In genomic region chr1:53025034-53025777, GRCh38 we compare ENCODE assay signal across 1 cellular context.
TF ChIP-seq lines count a peak whose summit lies in the region.

No MANE protein-coding gene starts in this region.

TF ChIP-seq in HepG2, 621 proteins besides CTCF, POLR2A, EP300 and RAD21 (continued from another document and continues in another):
- TF ChIP-seq MTERF4 (CRISPR knock-in tag; IDR thresholded peaks at IDR 0.05) (no peak), SMAD3 (CRISPR knock-in tag; IDR thresholded peaks at IDR 0.05) (peak; percentile 68; the same call in 1 of the 2 replicates), ZNF775 (CRISPR knock-in tag; IDR thresholded peaks at IDR 0.05; ENCODE audit: borderline replicate concordance) (no peak), MNT (IDR thresholded peaks at IDR 0.05) (peak; percentile 86), MTF2 (CRISPR knock-in tag; IDR thresholded peaks at IDR 0.05; ENCODE audit: borderline replicate concordance) (no peak), FIP1L1 (IDR thresholded peaks at IDR 0.05; ENCODE audit: borderline replicate concordance, insufficient read depth, low read depth, low read length) (no peak), HOXA3 (CRISPR knock-in tag; IDR thresholded peaks at IDR 0.05) (peak; percentile 96), RFX3 (CRISPR knock-in tag; IDR thresholded peaks at IDR 0.05) (no peak), ZNF264 (CRISPR knock-in tag; IDR thresholded peaks at IDR 0.05) (no peak), ZBTB26 (CRISPR knock-in tag; IDR thresholded peaks at IDR 0.05; ENCODE audit: borderline replicate concordance) (peak; percentile 13; the same call in 1 of the 2 replicates), PLRG1 (conservative IDR thresholded peaks at IDR 0.05) (no peak), ARID4A (CRISPR knock-in tag; IDR thresholded peaks at IDR 0.05; ENCODE audit: borderline replicate concordance) (peak; percentile 88), HOXA7 (CRISPR knock-in tag; IDR thresholded peaks at IDR 0.05) (no peak), PAX8 (CRISPR knock-in tag; IDR thresholded peaks at IDR 0.05; ENCODE audit: borderline replicate concordance) (no peak), ZNF503 (CRISPR knock-in tag; IDR thresholded peaks at IDR 0.05) (no peak), DDIT3 (CRISPR knock-in tag; IDR thresholded peaks at IDR 0.05) (no peak), PATZ1 (CRISPR knock-in tag; IDR thresholded peaks at IDR 0.05) (peak; percentile 75), ZNF17 (CRISPR knock-in tag; IDR thresholded peaks at IDR 0.05) (no peak), HOXA9 (CRISPR knock-in tag; IDR thresholded peaks at IDR 0.05; ENCODE audit: borderline replicate concordance) (no peak), CCAR2 (optimal IDR thresholded peaks at IDR 0.05; ENCODE audit: low read depth, low read length) (no peak), GABPA (IDR thresholded peaks at IDR 0.05; ENCODE audit: low read depth, low read length) (no peak), GABPA (CRISPR knock-in tag; IDR thresholded peaks at IDR 0.05; ENCODE audit: low read depth) (peak; percentile 63), ZNF20 (CRISPR knock-in tag; IDR thresholded peaks at IDR 0.05) (no peak), ZC3H4 (CRISPR knock-in tag; IDR thresholded peaks at IDR 0.05; ENCODE audit: borderline replicate concordance) (no peak), XRCC5 (optimal IDR thresholded peaks at IDR 0.05; ENCODE audit: low read length) (peak; percentile 56), HDAC2 (CRISPR knock-in tag; IDR thresholded peaks at IDR 0.05) (peak; percentile 79), ZNF3 (CRISPR knock-in tag; IDR thresholded peaks at IDR 0.05) (no peak; the same call in 1 of the 2 replicates), TP53 (CRISPR knock-in tag; conservative IDR thresholded peaks at IDR 0.05) (no peak), DBP (CRISPR knock-in tag; IDR thresholded peaks at IDR 0.05; ENCODE audit: not compliant biosample characterization) (no peak), ETV6 (CRISPR knock-in tag; conservative IDR thresholded peaks at IDR 0.05) (no peak), PAF1 (CRISPR knock-in tag; IDR thresholded peaks at IDR 0.05) (no peak), ZNF589 (CRISPR knock-in tag; conservative IDR thresholded peaks at IDR 0.05) (no peak), THAP11 (CRISPR knock-in tag; IDR thresholded peaks at IDR 0.05) (peak; percentile 67), ZNF335 (CRISPR knock-in tag; IDR thresholded peaks at IDR 0.05) (no peak), ZNF615 (CRISPR knock-in tag; IDR thresholded peaks at IDR 0.05; ENCODE audit: borderline replicate concordance) (no peak), TFE3 (CRISPR knock-in tag; IDR thresholded peaks at IDR 0.05) (peak; percentile 51; the same call in 1 of the 2 replicates), HBP1 (CRISPR knock-in tag; IDR thresholded peaks at IDR 0.05; ENCODE audit: low read depth) (0 out of 2 replicates have a peak, but pooled peaks have one; percentile 51), PAWR (CRISPR knock-in tag; IDR thresholded peaks at IDR 0.05; ENCODE audit: borderline replicate concordance) (no peak), ZNF138 (CRISPR knock-in tag; IDR thresholded peaks at IDR 0.05; ENCODE audit: low read depth) (no peak), PAXIP1 (CRISPR knock-in tag; conservative IDR thresholded peaks at IDR 0.05) (peak; percentile 77), KMT2B (CRISPR knock-in tag; IDR thresholded peaks at IDR 0.05) (peak; percentile 39; the same call in 1 of the 2 replicates), NFKB2 (CRISPR knock-in tag; IDR thresholded peaks at IDR 0.05; ENCODE audit: borderline replicate concordance) (no peak), SALL2 (CRISPR knock-in tag; IDR thresholded peaks at IDR 0.05) (no peak), HIVEP1 (CRISPR knock-in tag; IDR thresholded peaks at IDR 0.05) (no peak)
